ENCODE assay signal across 11 cellular contexts in the genomic region with DNA sequence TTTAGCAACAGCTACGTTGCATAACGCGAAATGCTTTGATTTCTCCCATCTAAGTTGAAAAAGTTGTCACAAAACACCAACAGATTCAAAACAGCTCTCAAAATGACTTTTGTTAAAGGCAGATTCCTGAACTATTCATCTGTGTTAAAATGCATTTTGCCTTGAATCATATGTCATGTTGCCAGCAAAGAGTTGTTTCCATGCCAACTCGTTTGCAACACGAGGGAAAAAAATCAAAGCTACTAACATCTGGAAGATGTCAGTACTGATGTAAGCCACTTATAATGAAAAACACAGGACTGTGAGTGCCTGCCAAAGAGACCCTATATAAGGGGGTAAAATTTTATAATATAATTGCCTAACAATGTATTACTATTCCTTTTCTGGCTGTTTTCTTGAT.
DNase-seq lines count a peak whose midpoint lies in the region; ATAC-seq and TF ChIP-seq lines count a peak whose summit lies in the region.
"Had no signal": no experiment of that assay in that cellular context is flagged by ENCODE, and none has a peak within 500 bp of the region (broad histone marks: within the 10 kb centered on the region; RNA-seq: fewer than 3 reads in every experiment).

No MANE protein-coding gene starts in this region.

- peaks cover 24% of the 10 kb centered on the region for H3F3A ChIP-seq in GM23248 (ENCODE audit: insufficient read depth)
- H3F3A ChIP-seq in smooth muscle cell (ENCODE audit: low read depth) = no peaks in the 10 kb centered on the region

- H3K9me3 ChIP-seq in GM23248 (ENCODE audit: low read depth) (no peaks in the 10 kb centered on the region), smooth muscle cell (replicated peaks; ENCODE audit: low read depth) (no peaks in the 10 kb centered on the region)

- H3K4me2 ChIP-seq in GM23248 (ENCODE audit: unreplicated experiment) (peak overlapping the region; percentile 74), smooth muscle cell (peak overlapping the region; percentile 53)

- in situ Hi-C loops in GM23248 (cut with MboI) (no loop called here), brain microvascular endothelial cell (cut with HindIII; ENCODE audit: low pct_ligation_motif_present, low sequenced_read_pairs) (no loop called here)

- no peak for ATAC-seq in HG03469 (IDR thresholded peaks at IDR 0.05; ENCODE audit: unreplicated experiment)
- ATAC-seq: activated CD4-positive, alpha-beta T cell treated with anti-CD3 and anti-CD28 coated beads for 36 hours had no signal

- no peaks in the 10 kb centered on the region for H3K9me2 ChIP-seq in GM23248 (ENCODE audit: insufficient read depth)

- H3K4me1 ChIP-seq in GM23248 (ENCODE audit: insufficient read depth) (peaks cover 21% of the 10 kb centered on the region), smooth muscle cell (ENCODE audit: low read depth) (peaks cover 10% of the 10 kb centered on the region)

- H3K27me3 ChIP-seq in GM23248 (replicated peaks; ENCODE audit: insufficient read depth) (no peaks in the 10 kb centered on the region), brain microvascular endothelial cell (replicated peaks) (no peaks in the 10 kb centered on the region), smooth muscle cell (ENCODE audit: low read depth) (no peaks in the 10 kb centered on the region)

- H3K27ac ChIP-seq in GM23248 = peak overlapping the region; percentile 89
- H3K27ac ChIP-seq in brain microvascular endothelial cell = peak overlapping the region; percentile 1
- peak overlapping the region; percentile 82 for H3K27ac ChIP-seq in smooth muscle cell (ENCODE audit: low read depth)

- no peaks in the 10 kb centered on the region for H3K36me3 ChIP-seq in GM23248 (ENCODE audit: low read depth)
- no peaks in the 10 kb centered on the region for H3K36me3 ChIP-seq in brain microvascular endothelial cell (replicated peaks)
- H3K36me3 ChIP-seq in smooth muscle cell (ENCODE audit: low read depth) = no peaks in the 10 kb centered on the region

- peak overlapping the region; percentile 35 for H3K4me3 ChIP-seq in GM23248
- no peak overlapping the region for H3K4me3 ChIP-seq in brain microvascular endothelial cell (ENCODE audit: low read depth, low read length)
- H3K4me3 ChIP-seq in smooth muscle cell = no peak overlapping the region

- H3K9ac ChIP-seq in GM23248 = peak overlapping the region; percentile 72
- H3K9ac ChIP-seq in smooth muscle cell (ENCODE audit: low read depth) = peak overlapping the region; percentile 66

- peak overlapping the region; percentile 47 for H2AFZ ChIP-seq in GM23248
- H2AFZ ChIP-seq in smooth muscle cell (ENCODE audit: low read depth) = peak overlapping the region; percentile 35

- DNase-seq in GM23248 = peak; percentile 94
- DNase-seq in brain microvascular endothelial cell = peak; percentile 61
- peak; percentile 15 for DNase-seq in hepatic stellate cell (ENCODE audit: low spot score)
- no peak for DNase-seq in smooth muscle cell (lab: John Stamatoyannopoulos, UW; ENCODE audit: unreplicated experiment)
- DNase-seq in NK-92 (lab: John Stamatoyannopoulos, UW; ENCODE audit: unreplicated experiment) = no peak
- DNase-seq in NOMO-1 (lab: John Stamatoyannopoulos, UW; ENCODE audit: unreplicated experiment in 2 of 2) = no peak
- no peak for DNase-seq in GOT3 (lab: John Stamatoyannopoulos, UW)
- DNase-seq: activated CD4-positive, alpha-beta T cell treated with anti-CD3 and anti-CD28 coated beads for 36 hours; GDM1; NK-92 treated with Interleukin-12 subunit alpha and Interleukin-12 subunit beta, amount 100 ng/mL, for 24 hours had no signal

- WGBS in GM23248 (ENCODE audit: low coverage in 1 of 2, low lambda C conversion rate in 2 of 2, missing lambda C conversion rate in 2 of 2), 2 experiments = 0 to 1% methylated on average over 5 of the region's 5 CpGs
- WGBS in smooth muscle cell (ENCODE audit: low lambda C conversion rate) = 53% methylated on average over 5 of the region's 5 CpGs

- H4K20me1 ChIP-seq in GM23248 (ENCODE audit: insufficient read depth) (no peaks in the 10 kb centered on the region), smooth muscle cell (ENCODE audit: low read depth) (no peaks in the 10 kb centered on the region)

- no peaks in the 10 kb centered on the region for H3K79me2 ChIP-seq in GM23248 (ENCODE audit: insufficient read depth)
- H3K79me2 ChIP-seq in smooth muscle cell (ENCODE audit: low read depth) = no peaks in the 10 kb centered on the region

- TF ChIP-seq CTCF in brain microvascular endothelial cell (IDR thresholded peaks at IDR 0.05; ENCODE audit: low read depth, low read length, missing control alignments) (no peak), smooth muscle cell (IDR thresholded peaks at IDR 0.05; ENCODE audit: borderline replicate concordance, insufficient read depth, poor library complexity, severe bottlenecking) (no peak)

Comparison
In these comparisons a context has a peak if more than half of its experiments do, and no peak if none do; other contexts are left out.
1. DNase-seq: peak in GM23248 (single experiment), brain microvascular endothelial cell (single experiment) and hepatic stellate cell (single experiment); none in smooth muscle cell (single experiment), NK-92 (single experiment), NOMO-1 (0 of 2) and GOT3 (single experiment).
2. H3K27ac ChIP-seq: peak in every context shown above with its lines; median percentile 89 in GM23248; 82 in smooth muscle cell; 1 in brain microvascular endothelial cell.